ENCODE assay signal across 20 cellular contexts in the genomic region with DNA sequence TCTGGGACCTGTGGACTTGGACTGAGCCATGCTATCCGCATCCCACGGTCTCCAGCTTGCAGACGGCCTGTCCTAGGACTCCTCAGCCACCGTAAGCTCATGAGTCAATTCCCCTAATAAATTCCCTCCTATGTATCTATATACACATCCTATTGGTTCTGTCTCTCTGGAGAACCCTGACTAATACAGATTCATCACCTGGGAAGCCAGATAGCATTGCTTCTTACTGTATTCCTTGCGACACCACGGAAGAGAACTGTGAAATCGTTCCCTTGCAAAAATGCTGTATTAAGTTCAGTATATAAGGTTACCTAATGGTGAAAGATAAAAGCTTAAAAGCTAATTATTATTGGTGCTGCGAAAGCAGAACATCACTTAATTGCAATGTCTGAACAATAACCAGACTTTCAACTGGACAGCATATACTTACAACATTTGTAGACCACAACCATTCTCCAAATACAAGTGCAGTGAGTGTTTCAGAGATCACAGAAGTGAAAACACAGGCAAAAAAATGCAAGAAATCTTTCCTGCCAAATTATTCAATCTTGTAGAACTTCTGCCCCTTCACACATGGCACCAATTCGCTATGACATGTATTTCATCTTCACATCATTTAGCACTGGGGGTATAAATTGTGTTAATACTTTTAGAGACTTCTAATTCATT.
"Had no signal": no experiment of that assay in that cellular context is flagged by ENCODE, and none has a peak within 500 bp of the region (broad histone marks: within the 10 kb centered on the region; RNA-seq: fewer than 3 reads in every experiment).

No MANE protein-coding gene starts in this region.

- H3K4me1 ChIP-seq: gastrocnemius medialis, psoas muscle, right atrium auricular region, tibial artery had no signal

- H3K4me3 ChIP-seq: body of pancreas, gastrocnemius medialis, ovary, psoas muscle, right atrium auricular region, skin epidermis, tibial artery had no signal

- H3K27ac ChIP-seq: body of pancreas, gastrocnemius medialis, neutrophil, ovary, psoas muscle, right atrium auricular region, tibial artery had no signal

- DNase-seq: activated CD4-positive, alpha-beta T cell treated with anti-CD3 and anti-CD28 coated beads for 1 hour; activated CD8-positive, alpha-beta memory T cell treated with anti-CD3 and anti-CD28 coated beads, Interleukin-2, amount 50 U/mL, for 4 hours; activated T-cell treated with anti-CD3 and anti-CD28 coated beads, Interleukin-2, amount 50 U/mL, for 24 hours; amniotic stem cell; body of pancreas; effector CD4-positive, alpha-beta T cell; gastrocnemius medialis; head of caudate nucleus; left ventricle myocardium superior; ovary; psoas muscle; stimulated activated CD4-positive, alpha-beta T cell treated with anti-CD3 and anti-CD28 coated beads, Interleukin-2, amount 100 ng/mL, for 24 hours; stimulated activated naive CD8-positive, alpha-beta T cell treated with anti-CD3 and anti-CD28 coated beads, Interleukin-15, amount 100 ng/mL, for 72 hours; tibial artery had no signal

- ATAC-seq: activated naive CD4-positive, alpha-beta T cell treated with anti-CD3 and anti-CD28 coated beads, Interleukin-2, amount 50 U/mL, for 72 hours; activated T-helper 17 cell treated with anti-CD3 and anti-CD28 coated beads, Interleukin-2, amount 50 U/mL, for 72 hours; body of pancreas; gastrocnemius medialis; left ventricle myocardium superior; psoas muscle; stimulated activated effector memory CD8-positive, alpha-beta T cell treated with anti-CD3 and anti-CD28 coated beads, Interleukin-12 subunit alpha, Interleukin-12 subunit beta, amount 100 ng/mL, for 72 hours; stimulated activated naive CD8-positive, alpha-beta T cell treated with anti-CD3 and anti-CD28 coated beads, Interleukin-15, amount 100 ng/mL, for 72 hours had no signal

- H3K9me3 ChIP-seq: body of pancreas, gastrocnemius medialis, neutrophil, ovary, psoas muscle, right atrium auricular region, tibial artery had no signal

- H3K27me3 ChIP-seq: body of pancreas, gastrocnemius medialis, neutrophil, ovary, right atrium auricular region, tibial artery had no signal

- H3K36me3 ChIP-seq: gastrocnemius medialis, neutrophil, ovary, right atrium auricular region, tibial artery had no signal
